ENCODE assay signal across 1 cellular context in the genomic region with DNA sequence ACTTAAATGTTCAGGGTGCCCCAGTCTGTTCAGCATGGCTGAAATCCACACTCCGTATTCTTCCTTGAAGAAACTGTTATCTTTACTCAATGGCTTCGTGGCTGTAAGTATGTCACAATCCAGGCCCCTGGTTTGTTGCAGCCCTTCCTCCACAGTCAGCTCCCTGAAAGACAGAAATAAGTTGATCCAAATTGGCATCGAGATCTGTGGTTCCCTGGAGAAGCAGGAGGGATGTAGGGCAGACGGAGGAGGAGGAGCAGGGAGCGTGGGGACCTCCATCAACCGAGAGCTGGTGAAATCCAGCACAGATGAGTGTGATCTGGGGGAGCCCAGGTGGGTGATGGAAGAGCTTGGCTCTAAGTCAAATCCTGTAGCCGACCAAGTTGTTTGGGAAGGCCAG.
TF ChIP-seq lines count a peak whose summit lies in the region.

No MANE protein-coding gene starts in this region.

TF ChIP-seq in endothelial cell of umbilical vein, 7 proteins besides CTCF, POLR2A, EP300 and RAD21:
- no peak for TF ChIP-seq MYC (IDR thresholded peaks at IDR 0.05; ENCODE audit: low read depth, low read length)
- TF ChIP-seq, protein P1, sequence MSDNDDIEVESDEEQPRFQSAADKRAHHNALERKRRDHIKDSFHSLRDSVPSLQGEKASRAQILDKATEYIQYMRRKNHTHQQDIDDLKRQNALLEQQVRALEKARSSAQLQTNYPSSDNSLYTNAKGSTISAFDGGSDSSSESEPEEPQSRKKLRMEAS (IDR thresholded peaks at IDR 0.05; ENCODE audit: insufficient read depth, insufficient read length): no peak
- TF ChIP-seq POLR2AphosphoS5 (IDR thresholded peaks at IDR 0.05; ENCODE audit: insufficient read depth, low read depth, low read length): no peak
- no peak for TF ChIP-seq JUN (IDR thresholded peaks at IDR 0.05; ENCODE audit: borderline replicate concordance, insufficient read depth, insufficient read length, low read depth)
- TF ChIP-seq FOS (IDR thresholded peaks at IDR 0.05; ENCODE audit: borderline replicate concordance, insufficient read depth, low read length): no peak
- no peak for TF ChIP-seq EZH2 (IDR thresholded peaks at IDR 0.05; ENCODE audit: borderline replicate concordance, low read depth, low read length, severe bottlenecking)
- TF ChIP-seq GATA2 (IDR thresholded peaks at IDR 0.05; ENCODE audit: insufficient read depth, insufficient read length, low read depth, low read length): no peak
